Comparison of ENCODE assay signal across 9 cellular contexts in genomic region chr19:4454952-4455738, GRCh38. TPM values are rescaled to one million over a fixed set of nuclear protein-coding genes. Genes with fewer than 3 reads are reported as not detected.
DNase-seq lines count a peak whose midpoint lies in the region; ATAC-seq and TF ChIP-seq lines count a peak whose summit lies in the region.
"Had no signal": no experiment of that assay in that cellular context is flagged by ENCODE, and none has a peak within 500 bp of the region (broad histone marks: within the 10 kb centered on the region; RNA-seq: fewer than 3 reads in every experiment).

No MANE protein-coding gene starts in this region.

- H3K27ac ChIP-seq in breast epithelium, result peak overlapping the region; percentile 79 to 87
- H3K27ac ChIP-seq in thyroid gland, result peak overlapping the region; percentile 59 to 72 (median 72)

- intact Hi-C loops in breast epithelium (cut with DNase I; ENCODE audit: low total_unique reads), result no loop called here
- intact Hi-C loops in thyroid gland (cut with DNase I), result no loop called here

- TF ChIP-seq POLR2A in breast epithelium (IDR thresholded peaks at IDR 0.05) (no peak), thyroid gland (IDR thresholded peaks at IDR 0.05) (no peak)

- no peaks in the 10 kb centered on the region for H3K9me3 Mint-ChIP-seq in activated T-cell treated with anti-CD3 and anti-CD28 coated beads, Interleukin-2, amount 50 U/mL, for 24 hours
- no peaks in the 10 kb centered on the region for H3K9me3 Mint-ChIP-seq in activated T-cell treated with anti-CD3 and anti-CD28 coated beads, Interleukin-2, amount 50 U/mL, for 72 hours

- ATAC-seq in activated T-cell treated with anti-CD3 and anti-CD28 coated beads, Interleukin-2, amount 50 U/mL, for 72 hours (replicated peaks in 1 of 2), result no peak
- no peak for ATAC-seq in HG03432 (IDR thresholded peaks at IDR 0.05; ENCODE audit: unreplicated experiment)

- peak overlapping the region in 1 of 3 donors; percentile 83 for H3K4me3 ChIP-seq in breast epithelium
- H3K4me3 ChIP-seq in kidney epithelial cell (ENCODE audit: low read depth, low read length), result peak overlapping the region; percentile 3
- H3K4me3 ChIP-seq in thyroid gland (replicated peaks in 1 of 3), result peak overlapping the region in 1 of 3 donors; percentile 60

- H3K27me3 ChIP-seq in breast epithelium, result no peaks in the 10 kb centered on the region
- H3K27me3 ChIP-seq in kidney epithelial cell (ENCODE audit: control insufficient read depth, insufficient read depth, low read length), result no peaks in the 10 kb centered on the region
- no peaks in the 10 kb centered on the region for H3K27me3 ChIP-seq in thyroid gland

- no peaks in the 10 kb centered on the region for H3K36me3 ChIP-seq in breast epithelium
- no peaks in the 10 kb centered on the region for H3K36me3 ChIP-seq in kidney epithelial cell (ENCODE audit: control insufficient read depth, insufficient read depth, low read length)
- peaks cover 26 to 35% of the 10 kb centered on the region in 2 donors for H3K36me3 ChIP-seq in thyroid gland

- DNase-seq in activated T-cell treated with anti-CD3 and anti-CD28 coated beads, Interleukin-2, amount 50 U/mL, for 24 hours, result no peak
- no peak for DNase-seq in activated T-cell treated with anti-CD3 and anti-CD28 coated beads, Interleukin-2, amount 50 U/mL, for 72 hours
- DNase-seq in breast epithelium (ENCODE audit: low spot score in 2 of 2) (no peak), kidney epithelial cell (ENCODE audit: low read depth) (no peak), thyroid gland (peak; percentile 73 to 78), NCI-H1105 treated with DMSO at 0.1 percent for 48 hours (lab: John Stamatoyannopoulos, UW) (no peak)
- DNase-seq in central memory CD4-positive, alpha-beta T cell, result no peak
- DNase-seq: DMS153 had no signal

- no peaks in the 10 kb centered on the region for H3K9me3 ChIP-seq in breast epithelium
- no peaks in the 10 kb centered on the region for H3K9me3 ChIP-seq in thyroid gland

- TF ChIP-seq CTCF in breast epithelium (IDR thresholded peaks at IDR 0.05) (no peak), kidney epithelial cell (IDR thresholded peaks at IDR 0.05; ENCODE audit: insufficient read depth, low read length, poor library complexity, severe bottlenecking) (no peak), thyroid gland (IDR thresholded peaks at IDR 0.05) (no peak)

- H3K4me1 Mint-ChIP-seq in activated T-cell treated with anti-CD3 and anti-CD28 coated beads, Interleukin-2, amount 50 U/mL, for 24 hours (ENCODE audit: low read depth), result peaks cover 17% of the 10 kb centered on the region
- H3K4me1 Mint-ChIP-seq in activated T-cell treated with anti-CD3 and anti-CD28 coated beads, Interleukin-2, amount 50 U/mL, for 72 hours (ENCODE audit: low read depth), result peaks cover 12% of the 10 kb centered on the region

- 14 to 35% methylated on average over 9 to 17 of the region's 24 CpGs for WGBS in thyroid gland, 2 donors

- peaks cover 0 to 11% of the 10 kb centered on the region in 2 donors for H3K4me1 ChIP-seq in breast epithelium
- H3K4me1 ChIP-seq in thyroid gland, result peaks cover 27 to 32% of the 10 kb centered on the region in 2 donors

- H3K36me3 Mint-ChIP-seq in activated T-cell treated with anti-CD3 and anti-CD28 coated beads, Interleukin-2, amount 50 U/mL, for 24 hours (ENCODE audit: low read depth), result peaks cover 29% of the 10 kb centered on the region
- H3K36me3 Mint-ChIP-seq in activated T-cell treated with anti-CD3 and anti-CD28 coated beads, Interleukin-2, amount 50 U/mL, for 72 hours (ENCODE audit: insufficient read depth in 2 of 2), result peaks cover 1 to 3% of the 10 kb centered on the region in 2 donors

- no peak overlapping the region for H3K4me3 Mint-ChIP-seq in activated T-cell treated with anti-CD3 and anti-CD28 coated beads, Interleukin-2, amount 50 U/mL, for 24 hours
- no peak overlapping the region for H3K4me3 Mint-ChIP-seq in activated T-cell treated with anti-CD3 and anti-CD28 coated beads, Interleukin-2, amount 50 U/mL, for 72 hours

- H3K27me3 Mint-ChIP-seq in activated T-cell treated with anti-CD3 and anti-CD28 coated beads, Interleukin-2, amount 50 U/mL, for 24 hours, result no peaks in the 10 kb centered on the region
- no peaks in the 10 kb centered on the region for H3K27me3 Mint-ChIP-seq in activated T-cell treated with anti-CD3 and anti-CD28 coated beads, Interleukin-2, amount 50 U/mL, for 72 hours (ENCODE audit: low read depth)

- peak overlapping the region; percentile 89 for H3K27ac Mint-ChIP-seq in activated T-cell treated with anti-CD3 and anti-CD28 coated beads, Interleukin-2, amount 50 U/mL, for 24 hours
- H3K27ac Mint-ChIP-seq in activated T-cell treated with anti-CD3 and anti-CD28 coated beads, Interleukin-2, amount 50 U/mL, for 72 hours, result no peak overlapping the region

RNA-seq across cellular contexts. Expression of gene UBXN6, which starts 2.4 kb away (rescaled TPM):
- total RNA-seq in activated T-cell treated with anti-CD3 and anti-CD28 coated beads, Interleukin-2, amount 50 U/mL, for 72 hours, result 10 to 100 TPM; 55.2 to 61.3 TPM
- total RNA-seq in breast epithelium (100 to 1,000 TPM in 1 of 3 donors, 10 to 100 TPM in 2; 72.9 to 139 (median 91.1) TPM), kidney epithelial cell (62.3 and 66.0 TPM in 2 replicates), thyroid gland (100 to 1,000 TPM in 2 of 4 donors, 10 to 100 TPM in 2; 90.1 to 187 (median 106) TPM)

RNA-seq across cellular contexts. Expression of gene HDGFL2, which starts 17.0 kb away (rescaled TPM):
- 10 to 100 TPM; 48.5 to 58.9 TPM for total RNA-seq in activated T-cell treated with anti-CD3 and anti-CD28 coated beads, Interleukin-2, amount 50 U/mL, for 72 hours
- total RNA-seq in breast epithelium (10 to 100 TPM; 33.0 to 34.1 (median 33.1) TPM), kidney epithelial cell (67.0 and 82.0 TPM in 2 replicates), thyroid gland (10 to 100 TPM; 26.5 to 42.3 (median 28.4) TPM)

RNA-seq across cellular contexts. Expression of gene CHAF1A, which starts 52.7 kb away (rescaled TPM):
- 10 to 100 TPM; 74.0 to 79.7 TPM for total RNA-seq in activated T-cell treated with anti-CD3 and anti-CD28 coated beads, Interleukin-2, amount 50 U/mL, for 72 hours
- total RNA-seq in breast epithelium (1 to 10 TPM; 6.3 to 8.2 (median 7.9) TPM), kidney epithelial cell (6.8 and 13.8 TPM in 2 replicates), thyroid gland (1 to 10 TPM; 4.1 to 5.1 (median 4.4) TPM)

RNA-seq across cellular contexts. Expression of gene SH3GL1, which starts 54.8 kb away (rescaled TPM):
- 10 to 100 TPM; 40.6 TPM for total RNA-seq in activated T-cell treated with anti-CD3 and anti-CD28 coated beads, Interleukin-2, amount 50 U/mL, for 72 hours
- 10 to 100 TPM; 25.6 to 52.5 (median 33.8) TPM for total RNA-seq in breast epithelium
- total RNA-seq in kidney epithelial cell, result 60.9 and 72.0 TPM in 2 replicates
- 10 to 100 TPM; 33.1 to 42.4 (median 36.7) TPM for total RNA-seq in thyroid gland

Comparison
In these comparisons a context has a peak if more than half of its experiments do, and no peak if none do; other contexts are left out.
1. DNase-seq: peak in thyroid gland (2 of 2); none in activated T-cell treated with anti-CD3 and anti-CD28 coated beads, Interleukin-2, amount 50 U/mL, for 24 hours (single experiment), activated T-cell treated with anti-CD3 and anti-CD28 coated beads, Interleukin-2, amount 50 U/mL, for 72 hours (0 of 2), breast epithelium (0 of 2), kidney epithelial cell (single experiment), central memory CD4-positive, alpha-beta T cell (single experiment) and NCI-H1105 treated with DMSO at 0.1 percent for 48 hours (single experiment).